ENCODE assay signal across 1 cellular context in the genomic region with DNA sequence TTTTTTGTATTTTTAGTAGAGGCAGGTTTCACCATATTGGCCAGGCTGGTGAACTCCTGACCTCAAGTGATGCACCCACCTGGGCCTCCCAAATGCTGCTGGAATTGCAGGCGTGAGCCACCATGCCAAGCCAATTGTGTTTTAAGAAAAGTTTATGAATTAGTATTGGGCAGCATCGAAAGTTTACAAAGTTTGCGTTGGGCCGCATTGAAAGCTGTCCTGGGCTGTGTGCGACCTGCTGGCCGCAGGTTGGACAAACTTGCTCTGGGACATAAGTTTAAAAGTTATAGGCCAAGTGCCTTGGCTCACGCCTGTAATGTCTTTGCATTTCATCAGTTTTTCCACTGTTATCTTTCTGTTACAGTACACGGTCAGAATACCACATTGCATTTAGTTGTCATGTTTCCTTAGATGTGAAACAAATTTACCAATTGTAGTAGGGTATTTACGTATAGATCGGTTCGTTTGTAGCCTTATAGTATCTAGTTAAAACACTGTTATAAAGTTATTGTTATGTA.
TF ChIP-seq lines count a peak whose summit lies in the region.

No MANE protein-coding gene starts in this region.

TF ChIP-seq in K562, 482 proteins besides CTCF, POLR2A, EP300 and RAD21 (continued from another document and continues in another):
- TF ChIP-seq, protein P1, sequence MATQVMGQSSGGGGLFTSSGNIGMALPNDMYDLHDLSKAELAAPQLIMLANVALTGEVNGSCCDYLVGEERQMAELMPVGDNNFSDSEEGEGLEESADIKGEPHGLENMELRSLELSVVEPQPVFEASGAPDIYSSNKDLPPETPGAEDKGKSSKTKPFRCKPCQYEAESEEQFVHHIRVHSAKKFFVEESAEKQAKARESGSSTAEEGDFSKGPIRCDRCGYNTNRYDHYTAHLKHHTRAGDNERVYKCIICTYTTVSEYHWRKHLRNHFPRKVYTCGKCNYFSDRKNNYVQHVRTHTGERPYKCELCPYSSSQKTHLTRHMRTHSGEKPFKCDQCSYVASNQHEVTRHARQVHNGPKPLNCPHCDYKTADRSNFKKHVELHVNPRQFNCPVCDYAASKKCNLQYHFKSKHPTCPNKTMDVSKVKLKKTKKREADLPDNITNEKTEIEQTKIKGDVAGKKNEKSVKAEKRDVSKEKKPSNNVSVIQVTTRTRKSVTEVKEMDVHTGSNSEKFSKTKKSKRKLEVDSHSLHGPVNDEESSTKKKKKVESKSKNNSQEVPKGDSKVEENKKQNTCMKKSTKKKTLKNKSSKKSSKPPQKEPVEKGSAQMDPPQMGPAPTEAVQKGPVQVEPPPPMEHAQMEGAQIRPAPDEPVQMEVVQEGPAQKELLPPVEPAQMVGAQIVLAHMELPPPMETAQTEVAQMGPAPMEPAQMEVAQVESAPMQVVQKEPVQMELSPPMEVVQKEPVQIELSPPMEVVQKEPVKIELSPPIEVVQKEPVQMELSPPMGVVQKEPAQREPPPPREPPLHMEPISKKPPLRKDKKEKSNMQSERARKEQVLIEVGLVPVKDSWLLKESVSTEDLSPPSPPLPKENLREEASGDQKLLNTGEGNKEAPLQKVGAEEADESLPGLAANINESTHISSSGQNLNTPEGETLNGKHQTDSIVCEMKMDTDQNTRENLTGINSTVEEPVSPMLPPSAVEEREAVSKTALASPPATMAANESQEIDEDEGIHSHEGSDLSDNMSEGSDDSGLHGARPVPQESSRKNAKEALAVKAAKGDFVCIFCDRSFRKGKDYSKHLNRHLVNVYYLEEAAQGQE (CRISPR knock-in tag; IDR thresholded peaks at IDR 0.05; ENCODE audit: low read depth): no peak
- TF ChIP-seq, protein P2, sequence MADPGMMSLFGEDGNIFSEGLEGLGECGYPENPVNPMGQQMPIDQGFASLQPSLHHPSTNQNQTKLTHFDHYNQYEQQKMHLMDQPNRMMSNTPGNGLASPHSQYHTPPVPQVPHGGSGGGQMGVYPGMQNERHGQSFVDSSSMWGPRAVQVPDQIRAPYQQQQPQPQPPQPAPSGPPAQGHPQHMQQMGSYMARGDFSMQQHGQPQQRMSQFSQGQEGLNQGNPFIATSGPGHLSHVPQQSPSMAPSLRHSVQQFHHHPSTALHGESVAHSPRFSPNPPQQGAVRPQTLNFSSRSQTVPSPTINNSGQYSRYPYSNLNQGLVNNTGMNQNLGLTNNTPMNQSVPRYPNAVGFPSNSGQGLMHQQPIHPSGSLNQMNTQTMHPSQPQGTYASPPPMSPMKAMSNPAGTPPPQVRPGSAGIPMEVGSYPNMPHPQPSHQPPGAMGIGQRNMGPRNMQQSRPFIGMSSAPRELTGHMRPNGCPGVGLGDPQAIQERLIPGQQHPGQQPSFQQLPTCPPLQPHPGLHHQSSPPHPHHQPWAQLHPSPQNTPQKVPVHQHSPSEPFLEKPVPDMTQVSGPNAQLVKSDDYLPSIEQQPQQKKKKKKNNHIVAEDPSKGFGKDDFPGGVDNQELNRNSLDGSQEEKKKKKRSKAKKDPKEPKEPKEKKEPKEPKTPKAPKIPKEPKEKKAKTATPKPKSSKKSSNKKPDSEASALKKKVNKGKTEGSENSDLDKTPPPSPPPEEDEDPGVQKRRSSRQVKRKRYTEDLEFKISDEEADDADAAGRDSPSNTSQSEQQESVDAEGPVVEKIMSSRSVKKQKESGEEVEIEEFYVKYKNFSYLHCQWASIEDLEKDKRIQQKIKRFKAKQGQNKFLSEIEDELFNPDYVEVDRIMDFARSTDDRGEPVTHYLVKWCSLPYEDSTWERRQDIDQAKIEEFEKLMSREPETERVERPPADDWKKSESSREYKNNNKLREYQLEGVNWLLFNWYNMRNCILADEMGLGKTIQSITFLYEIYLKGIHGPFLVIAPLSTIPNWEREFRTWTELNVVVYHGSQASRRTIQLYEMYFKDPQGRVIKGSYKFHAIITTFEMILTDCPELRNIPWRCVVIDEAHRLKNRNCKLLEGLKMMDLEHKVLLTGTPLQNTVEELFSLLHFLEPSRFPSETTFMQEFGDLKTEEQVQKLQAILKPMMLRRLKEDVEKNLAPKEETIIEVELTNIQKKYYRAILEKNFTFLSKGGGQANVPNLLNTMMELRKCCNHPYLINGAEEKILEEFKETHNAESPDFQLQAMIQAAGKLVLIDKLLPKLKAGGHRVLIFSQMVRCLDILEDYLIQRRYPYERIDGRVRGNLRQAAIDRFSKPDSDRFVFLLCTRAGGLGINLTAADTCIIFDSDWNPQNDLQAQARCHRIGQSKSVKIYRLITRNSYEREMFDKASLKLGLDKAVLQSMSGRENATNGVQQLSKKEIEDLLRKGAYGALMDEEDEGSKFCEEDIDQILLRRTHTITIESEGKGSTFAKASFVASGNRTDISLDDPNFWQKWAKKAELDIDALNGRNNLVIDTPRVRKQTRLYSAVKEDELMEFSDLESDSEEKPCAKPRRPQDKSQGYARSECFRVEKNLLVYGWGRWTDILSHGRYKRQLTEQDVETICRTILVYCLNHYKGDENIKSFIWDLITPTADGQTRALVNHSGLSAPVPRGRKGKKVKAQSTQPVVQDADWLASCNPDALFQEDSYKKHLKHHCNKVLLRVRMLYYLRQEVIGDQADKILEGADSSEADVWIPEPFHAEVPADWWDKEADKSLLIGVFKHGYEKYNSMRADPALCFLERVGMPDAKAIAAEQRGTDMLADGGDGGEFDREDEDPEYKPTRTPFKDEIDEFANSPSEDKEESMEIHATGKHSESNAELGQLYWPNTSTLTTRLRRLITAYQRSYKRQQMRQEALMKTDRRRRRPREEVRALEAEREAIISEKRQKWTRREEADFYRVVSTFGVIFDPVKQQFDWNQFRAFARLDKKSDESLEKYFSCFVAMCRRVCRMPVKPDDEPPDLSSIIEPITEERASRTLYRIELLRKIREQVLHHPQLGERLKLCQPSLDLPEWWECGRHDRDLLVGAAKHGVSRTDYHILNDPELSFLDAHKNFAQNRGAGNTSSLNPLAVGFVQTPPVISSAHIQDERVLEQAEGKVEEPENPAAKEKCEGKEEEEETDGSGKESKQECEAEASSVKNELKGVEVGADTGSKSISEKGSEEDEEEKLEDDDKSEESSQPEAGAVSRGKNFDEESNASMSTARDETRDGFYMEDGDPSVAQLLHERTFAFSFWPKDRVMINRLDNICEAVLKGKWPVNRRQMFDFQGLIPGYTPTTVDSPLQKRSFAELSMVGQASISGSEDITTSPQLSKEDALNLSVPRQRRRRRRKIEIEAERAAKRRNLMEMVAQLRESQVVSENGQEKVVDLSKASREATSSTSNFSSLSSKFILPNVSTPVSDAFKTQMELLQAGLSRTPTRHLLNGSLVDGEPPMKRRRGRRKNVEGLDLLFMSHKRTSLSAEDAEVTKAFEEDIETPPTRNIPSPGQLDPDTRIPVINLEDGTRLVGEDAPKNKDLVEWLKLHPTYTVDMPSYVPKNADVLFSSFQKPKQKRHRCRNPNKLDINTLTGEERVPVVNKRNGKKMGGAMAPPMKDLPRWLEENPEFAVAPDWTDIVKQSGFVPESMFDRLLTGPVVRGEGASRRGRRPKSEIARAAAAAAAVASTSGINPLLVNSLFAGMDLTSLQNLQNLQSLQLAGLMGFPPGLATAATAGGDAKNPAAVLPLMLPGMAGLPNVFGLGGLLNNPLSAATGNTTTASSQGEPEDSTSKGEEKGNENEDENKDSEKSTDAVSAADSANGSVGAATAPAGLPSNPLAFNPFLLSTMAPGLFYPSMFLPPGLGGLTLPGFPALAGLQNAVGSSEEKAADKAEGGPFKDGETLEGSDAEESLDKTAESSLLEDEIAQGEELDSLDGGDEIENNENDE (IDR thresholded peaks at IDR 0.05; ENCODE audit: low read depth, low read length): no peak
- TF ChIP-seq RBM22 (IDR thresholded peaks at IDR 0.05; ENCODE audit: low read depth, low read length, poor library complexity, severe bottlenecking): no peak
- no peak for TF ChIP-seq HLTF (IDR thresholded peaks at IDR 0.05)
- no peak for TF ChIP-seq HNRNPH1 (optimal IDR thresholded peaks at IDR 0.05; ENCODE audit: low read depth, low read length)
- no peak for TF ChIP-seq ZC3H4 (CRISPR knock-in tag; IDR thresholded peaks at IDR 0.05; ENCODE audit: borderline replicate concordance)
- TF ChIP-seq CBFB (CRISPR knock-in tag; IDR thresholded peaks at IDR 0.05): no peak
- no peak for TF ChIP-seq U2AF1 (optimal IDR thresholded peaks at IDR 0.05; ENCODE audit: low read depth, low read length)
- TF ChIP-seq, protein P3, sequence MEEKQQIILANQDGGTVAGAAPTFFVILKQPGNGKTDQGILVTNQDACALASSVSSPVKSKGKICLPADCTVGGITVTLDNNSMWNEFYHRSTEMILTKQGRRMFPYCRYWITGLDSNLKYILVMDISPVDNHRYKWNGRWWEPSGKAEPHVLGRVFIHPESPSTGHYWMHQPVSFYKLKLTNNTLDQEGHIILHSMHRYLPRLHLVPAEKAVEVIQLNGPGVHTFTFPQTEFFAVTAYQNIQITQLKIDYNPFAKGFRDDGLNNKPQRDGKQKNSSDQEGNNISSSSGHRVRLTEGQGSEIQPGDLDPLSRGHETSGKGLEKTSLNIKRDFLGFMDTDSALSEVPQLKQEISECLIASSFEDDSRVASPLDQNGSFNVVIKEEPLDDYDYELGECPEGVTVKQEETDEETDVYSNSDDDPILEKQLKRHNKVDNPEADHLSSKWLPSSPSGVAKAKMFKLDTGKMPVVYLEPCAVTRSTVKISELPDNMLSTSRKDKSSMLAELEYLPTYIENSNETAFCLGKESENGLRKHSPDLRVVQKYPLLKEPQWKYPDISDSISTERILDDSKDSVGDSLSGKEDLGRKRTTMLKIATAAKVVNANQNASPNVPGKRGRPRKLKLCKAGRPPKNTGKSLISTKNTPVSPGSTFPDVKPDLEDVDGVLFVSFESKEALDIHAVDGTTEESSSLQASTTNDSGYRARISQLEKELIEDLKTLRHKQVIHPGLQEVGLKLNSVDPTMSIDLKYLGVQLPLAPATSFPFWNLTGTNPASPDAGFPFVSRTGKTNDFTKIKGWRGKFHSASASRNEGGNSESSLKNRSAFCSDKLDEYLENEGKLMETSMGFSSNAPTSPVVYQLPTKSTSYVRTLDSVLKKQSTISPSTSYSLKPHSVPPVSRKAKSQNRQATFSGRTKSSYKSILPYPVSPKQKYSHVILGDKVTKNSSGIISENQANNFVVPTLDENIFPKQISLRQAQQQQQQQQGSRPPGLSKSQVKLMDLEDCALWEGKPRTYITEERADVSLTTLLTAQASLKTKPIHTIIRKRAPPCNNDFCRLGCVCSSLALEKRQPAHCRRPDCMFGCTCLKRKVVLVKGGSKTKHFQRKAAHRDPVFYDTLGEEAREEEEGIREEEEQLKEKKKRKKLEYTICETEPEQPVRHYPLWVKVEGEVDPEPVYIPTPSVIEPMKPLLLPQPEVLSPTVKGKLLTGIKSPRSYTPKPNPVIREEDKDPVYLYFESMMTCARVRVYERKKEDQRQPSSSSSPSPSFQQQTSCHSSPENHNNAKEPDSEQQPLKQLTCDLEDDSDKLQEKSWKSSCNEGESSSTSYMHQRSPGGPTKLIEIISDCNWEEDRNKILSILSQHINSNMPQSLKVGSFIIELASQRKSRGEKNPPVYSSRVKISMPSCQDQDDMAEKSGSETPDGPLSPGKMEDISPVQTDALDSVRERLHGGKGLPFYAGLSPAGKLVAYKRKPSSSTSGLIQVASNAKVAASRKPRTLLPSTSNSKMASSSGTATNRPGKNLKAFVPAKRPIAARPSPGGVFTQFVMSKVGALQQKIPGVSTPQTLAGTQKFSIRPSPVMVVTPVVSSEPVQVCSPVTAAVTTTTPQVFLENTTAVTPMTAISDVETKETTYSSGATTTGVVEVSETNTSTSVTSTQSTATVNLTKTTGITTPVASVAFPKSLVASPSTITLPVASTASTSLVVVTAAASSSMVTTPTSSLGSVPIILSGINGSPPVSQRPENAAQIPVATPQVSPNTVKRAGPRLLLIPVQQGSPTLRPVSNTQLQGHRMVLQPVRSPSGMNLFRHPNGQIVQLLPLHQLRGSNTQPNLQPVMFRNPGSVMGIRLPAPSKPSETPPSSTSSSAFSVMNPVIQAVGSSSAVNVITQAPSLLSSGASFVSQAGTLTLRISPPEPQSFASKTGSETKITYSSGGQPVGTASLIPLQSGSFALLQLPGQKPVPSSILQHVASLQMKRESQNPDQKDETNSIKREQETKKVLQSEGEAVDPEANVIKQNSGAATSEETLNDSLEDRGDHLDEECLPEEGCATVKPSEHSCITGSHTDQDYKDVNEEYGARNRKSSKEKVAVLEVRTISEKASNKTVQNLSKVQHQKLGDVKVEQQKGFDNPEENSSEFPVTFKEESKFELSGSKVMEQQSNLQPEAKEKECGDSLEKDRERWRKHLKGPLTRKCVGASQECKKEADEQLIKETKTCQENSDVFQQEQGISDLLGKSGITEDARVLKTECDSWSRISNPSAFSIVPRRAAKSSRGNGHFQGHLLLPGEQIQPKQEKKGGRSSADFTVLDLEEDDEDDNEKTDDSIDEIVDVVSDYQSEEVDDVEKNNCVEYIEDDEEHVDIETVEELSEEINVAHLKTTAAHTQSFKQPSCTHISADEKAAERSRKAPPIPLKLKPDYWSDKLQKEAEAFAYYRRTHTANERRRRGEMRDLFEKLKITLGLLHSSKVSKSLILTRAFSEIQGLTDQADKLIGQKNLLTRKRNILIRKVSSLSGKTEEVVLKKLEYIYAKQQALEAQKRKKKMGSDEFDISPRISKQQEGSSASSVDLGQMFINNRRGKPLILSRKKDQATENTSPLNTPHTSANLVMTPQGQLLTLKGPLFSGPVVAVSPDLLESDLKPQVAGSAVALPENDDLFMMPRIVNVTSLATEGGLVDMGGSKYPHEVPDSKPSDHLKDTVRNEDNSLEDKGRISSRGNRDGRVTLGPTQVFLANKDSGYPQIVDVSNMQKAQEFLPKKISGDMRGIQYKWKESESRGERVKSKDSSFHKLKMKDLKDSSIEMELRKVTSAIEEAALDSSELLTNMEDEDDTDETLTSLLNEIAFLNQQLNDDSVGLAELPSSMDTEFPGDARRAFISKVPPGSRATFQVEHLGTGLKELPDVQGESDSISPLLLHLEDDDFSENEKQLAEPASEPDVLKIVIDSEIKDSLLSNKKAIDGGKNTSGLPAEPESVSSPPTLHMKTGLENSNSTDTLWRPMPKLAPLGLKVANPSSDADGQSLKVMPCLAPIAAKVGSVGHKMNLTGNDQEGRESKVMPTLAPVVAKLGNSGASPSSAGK (IDR thresholded peaks at IDR 0.05): peak; percentile 67
- no peak for TF ChIP-seq ZNF586 (CRISPR knock-in tag; conservative IDR thresholded peaks at IDR 0.05)
- no peak for TF ChIP-seq MAFG (tag; conservative IDR thresholded peaks at IDR 0.05)
- TF ChIP-seq GATAD2B (IDR thresholded peaks at IDR 0.05; ENCODE audit: borderline replicate concordance): no peak
- TF ChIP-seq, protein P4, sequence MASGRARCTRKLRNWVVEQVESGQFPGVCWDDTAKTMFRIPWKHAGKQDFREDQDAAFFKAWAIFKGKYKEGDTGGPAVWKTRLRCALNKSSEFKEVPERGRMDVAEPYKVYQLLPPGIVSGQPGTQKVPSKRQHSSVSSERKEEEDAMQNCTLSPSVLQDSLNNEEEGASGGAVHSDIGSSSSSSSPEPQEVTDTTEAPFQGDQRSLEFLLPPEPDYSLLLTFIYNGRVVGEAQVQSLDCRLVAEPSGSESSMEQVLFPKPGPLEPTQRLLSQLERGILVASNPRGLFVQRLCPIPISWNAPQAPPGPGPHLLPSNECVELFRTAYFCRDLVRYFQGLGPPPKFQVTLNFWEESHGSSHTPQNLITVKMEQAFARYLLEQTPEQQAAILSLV (tag; IDR thresholded peaks at IDR 0.05): peak; percentile 63; the same call in 1 of the 2 replicates
- no peak for TF ChIP-seq GTF2E2 (tag; IDR thresholded peaks at IDR 0.05)
- TF ChIP-seq MEF2D (tag; conservative IDR thresholded peaks at IDR 0.05; ENCODE audit: low read depth): no peak; the same call in 1 of the 2 replicates
- TF ChIP-seq ZNF354B (CRISPR knock-in tag; IDR thresholded peaks at IDR 0.05): no peak
- no peak for TF ChIP-seq SRSF1 (IDR thresholded peaks at IDR 0.05; ENCODE audit: low read depth, low read length)
- TF ChIP-seq NELFE (IDR thresholded peaks at IDR 0.05; ENCODE audit: insufficient read depth, insufficient read length): no peak
- no peak for TF ChIP-seq ZFP36 (IDR thresholded peaks at IDR 0.05; ENCODE audit: low read depth, low read length, partially characterized antibody)
- TF ChIP-seq RAD51 (IDR thresholded peaks at IDR 0.05; ENCODE audit: borderline replicate concordance, low read depth): no peak
- no peak for TF ChIP-seq SIX5 (IDR thresholded peaks at IDR 0.05; ENCODE audit: borderline replicate concordance in 1 of 2, insufficient read depth in 1 of 2, low read depth in 1 of 2, low read length in 2 of 2)
- no peak for TF ChIP-seq ZBTB7A (IDR thresholded peaks at IDR 0.05; ENCODE audit: borderline replicate concordance, control insufficient read depth, low read depth, low read length)
- peak; percentile 11; the same call in 1 of the 2 replicates for TF ChIP-seq ZNF41 (CRISPR knock-in tag; conservative IDR thresholded peaks at IDR 0.05)
- no peak for TF ChIP-seq TAF9B (IDR thresholded peaks at IDR 0.05; ENCODE audit: partially characterized antibody)
